Comparison of ENCODE assay signal across 8 cellular contexts in genomic region chr6:57173056-57173885, GRCh38. TPM values are rescaled to one million over a fixed set of nuclear protein-coding genes. Genes with fewer than 3 reads are reported as not detected.
A peak's percentile ranks its signal among the peaks of the same experiment; 100 is the strongest.
DNase-seq lines count a peak whose midpoint lies in the region; ATAC-seq and TF ChIP-seq lines count a peak whose summit lies in the region.

No MANE protein-coding gene starts in this region.

- intact Hi-C loops in activated CD4-positive, alpha-beta T cell treated with anti-CD3 and anti-CD28 coated beads for 36 hours (cut with DNase I, micrococcal nuclease), result loop anchor here (2.0 to 5.0 kb wide), 4 partner anchors 124 to 221 kb away; partner anchors contain the start of genes BEND6 (in 1 of the 2) and PRIM2 (in 1 of the 2)

- H3K4me3 Mint-ChIP-seq in activated CD4-positive, alpha-beta T cell treated with anti-CD3 and anti-CD28 coated beads for 36 hours, result peak overlapping the region; percentile 87
- peak overlapping the region; percentile 87 for H3K4me3 Mint-ChIP-seq in activated CD8-positive, alpha-beta T cell treated with anti-CD3 and anti-CD28 coated beads, Interleukin-2, amount 10 ng/mL, durations not matched to agents 7 days and 5 days
- peak overlapping the region; percentile 87 for H3K4me3 Mint-ChIP-seq in neural crest cell

- peaks cover 5% of the 10 kb centered on the region for H3K36me3 Mint-ChIP-seq in activated CD4-positive, alpha-beta T cell treated with anti-CD3 and anti-CD28 coated beads for 36 hours (ENCODE audit: low read depth)
- peaks cover 21% of the 10 kb centered on the region for H3K36me3 Mint-ChIP-seq in activated CD8-positive, alpha-beta T cell treated with anti-CD3 and anti-CD28 coated beads, Interleukin-2, amount 10 ng/mL, durations not matched to agents 7 days and 5 days (ENCODE audit: low read depth)
- no peaks in the 10 kb centered on the region for H3K36me3 Mint-ChIP-seq in neural crest cell (ENCODE audit: low read depth)

- ATAC-seq in activated CD4-positive, alpha-beta T cell treated with anti-CD3 and anti-CD28 coated beads for 36 hours, result peak; percentile 11
- ATAC-seq in activated CD8-positive, alpha-beta T cell treated with anti-CD3 and anti-CD28 coated beads, Interleukin-2, amount 10 ng/mL, durations not matched to agents 7 days and 5 days, result no peak
- ATAC-seq in GM21360 (IDR thresholded peaks at IDR 0.05; ENCODE audit: unreplicated experiment) (no peak), GM18519 (IDR thresholded peaks at IDR 0.05; ENCODE audit: low FRiP score, unreplicated experiment) (no peak)

- no peaks in the 10 kb centered on the region for H3K27me3 Mint-ChIP-seq in activated CD4-positive, alpha-beta T cell treated with anti-CD3 and anti-CD28 coated beads for 36 hours
- no peaks in the 10 kb centered on the region for H3K27me3 Mint-ChIP-seq in activated CD8-positive, alpha-beta T cell treated with anti-CD3 and anti-CD28 coated beads, Interleukin-2, amount 10 ng/mL, durations not matched to agents 7 days and 5 days (ENCODE audit: low read depth)
- peaks cover 12% of the 10 kb centered on the region for H3K27me3 Mint-ChIP-seq in neural crest cell (ENCODE audit: low read depth)

- POLR2A ChIA-PET in activated CD4-positive, alpha-beta T cell treated with anti-CD3 and anti-CD28 coated beads for 36 hours (lab: Charles Lee), result interaction anchor here (1.2 to 1.9 kb wide), 3 partner anchors 48 to 84 kb away, joined by 3 to 5 read pairs (median 5); partner anchors contain the start of genes RAB23 and ZNF451
- POLR2A ChIA-PET in activated CD8-positive, alpha-beta T cell treated with anti-CD3 and anti-CD28 coated beads, Interleukin-2, amount 10 ng/mL, durations not matched to agents 7 days and 5 days (lab: Charles Lee), result interaction anchor here (0.6 to 2.0 kb wide), 3 partner anchors 9 to 84 kb away, joined by 3 to 7 read pairs (median 4); partner anchors contain the start of gene ZNF451

- H3K27ac Mint-ChIP-seq in activated CD4-positive, alpha-beta T cell treated with anti-CD3 and anti-CD28 coated beads for 36 hours, result peak overlapping the region; percentile 95
- peak overlapping the region; percentile 94 for H3K27ac Mint-ChIP-seq in activated CD8-positive, alpha-beta T cell treated with anti-CD3 and anti-CD28 coated beads, Interleukin-2, amount 10 ng/mL, durations not matched to agents 7 days and 5 days
- peak overlapping the region; percentile 94 for H3K27ac Mint-ChIP-seq in neural crest cell (ENCODE audit: unreplicated experiment)

- CTCF ChIA-PET in activated CD4-positive, alpha-beta T cell treated with anti-CD3 and anti-CD28 coated beads for 36 hours (lab: Charles Lee), result interaction anchor here (3.6 kb wide), 1 partner anchor 143 kb away, joined by 17 read pairs; the partner anchor contains the start of gene PRIM2
- CTCF ChIA-PET in activated CD8-positive, alpha-beta T cell treated with anti-CD3 and anti-CD28 coated beads, Interleukin-2, amount 10 ng/mL, durations not matched to agents 7 days and 5 days (lab: Charles Lee), result interaction anchor here (1.0 kb wide), 1 partner anchor 48 kb away, joined by 3 read pairs; no protein-coding TSS in a partner anchor

- peaks cover 35% of the 10 kb centered on the region for H3K4me1 Mint-ChIP-seq in activated CD4-positive, alpha-beta T cell treated with anti-CD3 and anti-CD28 coated beads for 36 hours
- H3K4me1 Mint-ChIP-seq in activated CD8-positive, alpha-beta T cell treated with anti-CD3 and anti-CD28 coated beads, Interleukin-2, amount 10 ng/mL, durations not matched to agents 7 days and 5 days (ENCODE audit: low read depth), result peaks cover 38% of the 10 kb centered on the region
- H3K4me1 Mint-ChIP-seq in neural crest cell, result peaks cover 30% of the 10 kb centered on the region

- no peaks in the 10 kb centered on the region for H3K9me3 Mint-ChIP-seq in activated CD4-positive, alpha-beta T cell treated with anti-CD3 and anti-CD28 coated beads for 36 hours (ENCODE audit: low read depth)
- H3K9me3 Mint-ChIP-seq in activated CD8-positive, alpha-beta T cell treated with anti-CD3 and anti-CD28 coated beads, Interleukin-2, amount 10 ng/mL, durations not matched to agents 7 days and 5 days (ENCODE audit: insufficient read depth), result no peaks in the 10 kb centered on the region
- H3K9me3 Mint-ChIP-seq in neural crest cell, result no peaks in the 10 kb centered on the region

- TF ChIP-seq CTCF in neural crest cell (conservative IDR thresholded peaks at IDR 0.05), result no peak

- peak; percentile 53 for DNase-seq in activated CD4-positive, alpha-beta T cell treated with anti-CD3 and anti-CD28 coated beads for 36 hours
- DNase-seq in activated CD4-positive, alpha-beta T cell treated with anti-CD3 and anti-CD28 coated beads for 1 hour, result no peak
- DNase-seq in NCI-H2196 treated with DMSO at 0.1 percent for 48 hours (lab: John Stamatoyannopoulos, UW; ENCODE audit: unreplicated experiment) (peak; percentile 18), fibroblast of peridontal ligament (ENCODE audit: extremely low read depth) (peak; percentile 40), neural crest cell (ENCODE audit: low read depth, low spot score) (no peak)
- DNase-seq in activated CD8-positive, alpha-beta T cell treated with anti-CD3 and anti-CD28 coated beads, Interleukin-2, amount 10 ng/mL, durations not matched to agents 7 days and 5 days, result peak; percentile 51

RNA-seq across cellular contexts. Expression of gene BAG2, which starts 1.1 kb away (rescaled TPM):
- 1 to 10 TPM; 8.2 to 8.8 TPM for total RNA-seq in activated CD4-positive, alpha-beta T cell treated with anti-CD3 and anti-CD28 coated beads for 36 hours
- 1 to 10 TPM; 8.1 to 9.4 TPM for total RNA-seq in activated CD8-positive, alpha-beta T cell treated with anti-CD3 and anti-CD28 coated beads, Interleukin-2, amount 10 ng/mL, durations not matched to agents 7 days and 5 days
- 3.2 and 3.3 TPM in 2 replicates for total RNA-seq in neural crest cell

RNA-seq across cellular contexts. Expression of gene RAB23, which starts 48.8 kb away (rescaled TPM):
- total RNA-seq in activated CD4-positive, alpha-beta T cell treated with anti-CD3 and anti-CD28 coated beads for 36 hours, result 1 to 10 TPM; 1.4 to 1.5 TPM
- 1 to 10 TPM; 2.4 to 3.1 TPM for total RNA-seq in activated CD8-positive, alpha-beta T cell treated with anti-CD3 and anti-CD28 coated beads, Interleukin-2, amount 10 ng/mL, durations not matched to agents 7 days and 5 days
- 20.1 and 21.1 TPM in 2 replicates for total RNA-seq in neural crest cell

Comparison
In these comparisons a context has a peak if more than half of its experiments do, and no peak if none do; other contexts are left out.
1. DNase-seq: peak in activated CD4-positive, alpha-beta T cell treated with anti-CD3 and anti-CD28 coated beads for 36 hours (single experiment), NCI-H2196 treated with DMSO at 0.1 percent for 48 hours (single experiment), activated CD8-positive, alpha-beta T cell treated with anti-CD3 and anti-CD28 coated beads, Interleukin-2, amount 10 ng/mL, durations not matched to agents 7 days and 5 days (single experiment) and fibroblast of peridontal ligament (single experiment); none in activated CD4-positive, alpha-beta T cell treated with anti-CD3 and anti-CD28 coated beads for 1 hour (single experiment) and neural crest cell (single experiment).
2. Peak in every context shown above with its lines, with median percentiles within 50 percentile points of each other: H3K27ac Mint-ChIP-seq and H3K4me3 Mint-ChIP-seq.